In the genomic region with DNA sequence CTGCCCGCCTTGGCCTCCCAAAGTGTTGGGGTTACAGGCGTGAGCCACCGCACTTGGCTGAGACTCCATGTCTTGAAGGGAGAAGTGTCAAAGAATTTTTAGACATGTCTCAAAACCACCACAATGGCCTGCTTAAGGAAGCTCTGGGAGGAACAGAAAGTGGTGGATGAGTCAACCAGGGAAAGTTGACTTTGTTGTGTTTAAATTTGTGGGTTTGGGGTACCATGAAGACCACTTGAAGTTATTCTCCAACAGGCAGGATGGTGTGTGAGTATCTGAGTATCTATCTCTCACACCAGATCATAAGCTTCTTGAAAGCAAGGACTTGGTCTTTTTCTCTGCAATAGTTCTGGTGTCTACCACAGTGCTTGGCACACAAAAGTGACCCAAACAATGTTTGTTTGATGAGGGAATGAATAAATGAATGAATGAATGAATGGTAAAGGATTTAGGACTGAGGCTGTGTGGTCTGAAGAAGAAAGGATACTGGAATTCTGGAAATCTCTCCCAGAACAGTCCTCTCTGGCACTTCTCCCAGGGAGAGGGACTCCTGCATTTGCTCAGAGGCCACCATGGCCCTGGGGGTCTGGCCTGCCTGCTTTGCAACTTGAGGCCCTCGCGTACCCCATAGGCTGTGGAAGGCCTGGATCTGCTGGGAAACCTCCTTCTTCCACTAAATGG, we compare ENCODE assay signal across 9 cellular contexts.
DNase-seq lines count a peak whose midpoint lies in the region; ATAC-seq and TF ChIP-seq lines count a peak whose summit lies in the region.
"Had no signal": no experiment of that assay in that cellular context is flagged by ENCODE, and none has a peak within 500 bp of the region (broad histone marks: within the 10 kb centered on the region; RNA-seq: fewer than 3 reads in every experiment).

No MANE protein-coding gene starts in this region.

- H3K4me2 ChIP-seq in H9 (ENCODE audit: insufficient read depth, insufficient read length, low read length): no peak overlapping the region

- H3K4ac ChIP-seq in H9 (ENCODE audit: low read depth, low read length): no peak overlapping the region

- H3K27ac Mint-ChIP-seq in activated naive CD4-positive, alpha-beta T cell treated with anti-CD3 and anti-CD28 coated beads, Interleukin-2, amount 50 U/mL, for 72 hours: peak overlapping the region; percentile 88 to 98
- no peak overlapping the region for H3K27ac Mint-ChIP-seq in H9

- H2AK5ac ChIP-seq in H9 (ENCODE audit: insufficient read length, low read length): no peak overlapping the region

- peaks cover 3 to 62% (median 49%) of the 10 kb centered on the region in 9 donors for H3K4me1 ChIP-seq in heart right ventricle
- peaks cover 0 to 22% of the 10 kb centered on the region in 2 donors for H3K4me1 ChIP-seq in right atrium auricular region
- H3K4me1 ChIP-seq in thymus (ENCODE audit: control insufficient read depth, insufficient read depth, low read length): peaks cover 21% of the 10 kb centered on the region
- no peaks in the 10 kb centered on the region for H3K4me1 ChIP-seq in H9 (ENCODE audit: insufficient read depth, low read length)

- no peak for TF ChIP-seq CTCF in heart right ventricle (IDR thresholded peaks at IDR 0.05)
- no peak for TF ChIP-seq CTCF in right atrium auricular region (IDR thresholded peaks at IDR 0.05)
- no peak for TF ChIP-seq CTCF in H9 (conservative IDR thresholded peaks at IDR 0.05)

- no peak overlapping the region for H3K56ac ChIP-seq in H9 (ENCODE audit: insufficient read length, low read depth, low read length)

- no peaks in the 10 kb centered on the region for H3K79me1 ChIP-seq in H9 (ENCODE audit: insufficient read depth, low read depth, low read length, poor library complexity, severe bottlenecking)

- H3K27me3 Mint-ChIP-seq in H9 (ENCODE audit: low read depth): no peaks in the 10 kb centered on the region; the same call in 1 of the 2 replicates

- no peak overlapping the region for H4K5ac ChIP-seq in H9 (ENCODE audit: insufficient read length, low read depth, low read length)

- H3K4me3 Mint-ChIP-seq in H9: no peak overlapping the region

- no peaks in the 10 kb centered on the region for H3K9me3 ChIP-seq in heart right ventricle
- H3K9me3 ChIP-seq in right atrium auricular region: no peaks in the 10 kb centered on the region
- H3K9me3 ChIP-seq in thymus (ENCODE audit: control insufficient read depth): no peaks in the 10 kb centered on the region
- no peaks in the 10 kb centered on the region for H3K9me3 ChIP-seq in H9 (ENCODE audit: control insufficient read depth, low read depth, low read length)

- H3K23ac ChIP-seq in H9 (ENCODE audit: insufficient read length, low read depth, low read length): no peak overlapping the region

- no peak overlapping the region for H3K18ac ChIP-seq in H9 (ENCODE audit: insufficient read length, low read depth, low read length)

- no peaks in the 10 kb centered on the region for H3K23me2 ChIP-seq in H9 (ENCODE audit: insufficient read length, low read depth, low read length, poor library complexity, severe bottlenecking)

- H3K4me3 ChIP-seq in heart right ventricle (no peak overlapping the region), right atrium auricular region (no peak overlapping the region), thymus (ENCODE audit: low read length) (no peak overlapping the region)

- 81 to 91% methylated on average over 5 of the region's 5 CpGs for WGBS in heart right ventricle, 2 donors
- 95% methylated on average over 5 of the region's 5 CpGs for WGBS in thymus
- no CpG with 5 or more reads among the region's 5 CpGs for WGBS in H9 (ENCODE audit: extremely low coverage, insufficient read length, low lambda C conversion rate)

- H3K27ac ChIP-seq in heart right ventricle: peak overlapping the region in 9 of 10 donors; percentile 2 to 79 (median 53)
- H3K27ac ChIP-seq in right atrium auricular region: peak overlapping the region in 1 of 2 donors; percentile 33
- H3K27ac ChIP-seq in thymus (ENCODE audit: low read depth): peak overlapping the region; percentile 93
- no peak overlapping the region for H3K27ac ChIP-seq in H9 (ENCODE audit: insufficient read length, low read depth, low read length)

- no peak overlapping the region for H3K9ac ChIP-seq in H9 (ENCODE audit: extremely low read depth, insufficient read length, low read length)

- no peaks in the 10 kb centered on the region for H4K20me1 ChIP-seq in H9 (ENCODE audit: control insufficient read depth, insufficient read depth, insufficient read length)

- no peaks in the 10 kb centered on the region for H3K36me3 ChIP-seq in heart right ventricle
- H3K36me3 ChIP-seq in right atrium auricular region: no peaks in the 10 kb centered on the region
- no peaks in the 10 kb centered on the region for H3K36me3 ChIP-seq in thymus (ENCODE audit: control insufficient read depth, insufficient read depth)

- peaks cover 2 to 6% of the 10 kb centered on the region in 2 experiments; a peak in 3 of 4 replicates for H3K4me1 Mint-ChIP-seq in H9

- H2BK12ac ChIP-seq in H9 (ENCODE audit: insufficient read length, low read depth, low read length): no peak overlapping the region

- H2BK5ac ChIP-seq in H9 (ENCODE audit: insufficient read length, low read length): no peak overlapping the region

- no peak overlapping the region for H2AFZ ChIP-seq in H9 (ENCODE audit: low read length)

- peaks cover 0 to 16% of the 10 kb centered on the region in 2 donors for H3K9me3 Mint-ChIP-seq in activated naive CD4-positive, alpha-beta T cell treated with anti-CD3 and anti-CD28 coated beads, Interleukin-2, amount 50 U/mL, for 72 hours
- no peaks in the 10 kb centered on the region for H3K9me3 Mint-ChIP-seq in H9

- H4K91ac ChIP-seq in H9 (ENCODE audit: insufficient read length, low read depth, low read length): no peak overlapping the region

- H2BK120ac ChIP-seq in H9 (ENCODE audit: low read depth, low read length, poor library complexity, severe bottlenecking): no peak overlapping the region

- intact Hi-C loops in heart right ventricle (cut with DNase I): loop anchor here in 3 of 10 donors (5.0 to 10.0 kb wide), 3 partner anchors 40 to 53 kb away; no protein-coding TSS in a partner anchor

- no peak for DNase-seq in heart right ventricle
- no peak for DNase-seq in right atrium auricular region (ENCODE audit: low spot score)
- peak in 1 of 2 donors; percentile 41 for DNase-seq in activated naive CD4-positive, alpha-beta T cell treated with anti-CD3 and anti-CD28 coated beads, Interleukin-2, amount 50 U/mL, for 72 hours (ENCODE audit: low spot score in 2 of 2)
- no peak for DNase-seq in stimulated activated naive CD4-positive, alpha-beta T cell treated with Interleukin-2 at 50 U/mL for 16 hours (lab: John Stamatoyannopoulos, UW)
- no peak for DNase-seq in H9
- DNase-seq in putamen (ENCODE audit: low spot score): no peak
- DNase-seq: glutamatergic neuron had no signal

- no peak overlapping the region for H3K14ac ChIP-seq in H9 (ENCODE audit: insufficient read depth, low read length)

- H4K8ac ChIP-seq in H9 (replicated peaks; ENCODE audit: insufficient read length, low read depth, low read length): no peak overlapping the region

- H3K36me3 Mint-ChIP-seq in activated naive CD4-positive, alpha-beta T cell treated with anti-CD3 and anti-CD28 coated beads, Interleukin-2, amount 50 U/mL, for 72 hours: peaks cover 11 to 40% of the 10 kb centered on the region in 2 donors
- no peaks in the 10 kb centered on the region for H3K36me3 Mint-ChIP-seq in H9 (ENCODE audit: insufficient read depth in 1 of 3, low read depth in 3 of 3)

- H3K27me3 ChIP-seq in heart right ventricle (no peaks in the 10 kb centered on the region), right atrium auricular region (no peaks in the 10 kb centered on the region), thymus (ENCODE audit: control insufficient read depth, insufficient read depth) (no peaks in the 10 kb centered on the region), H9 (ENCODE audit: insufficient read depth, low read length) (no peaks in the 10 kb centered on the region)

- H2BK20ac ChIP-seq in H9 (ENCODE audit: low read depth, low read length, poor library complexity, severe bottlenecking): no peak overlapping the region

- no peak overlapping the region for H2BK15ac ChIP-seq in H9 (ENCODE audit: low read depth, low read length)

- H3T11ph ChIP-seq in H9 (ENCODE audit: low read length): no peak overlapping the region

- ATAC-seq in heart right ventricle: peak in 1 of 8 donors; percentile 16
- peak; percentile 37 for ATAC-seq in HG03095 (IDR thresholded peaks at IDR 0.05; ENCODE audit: unreplicated experiment)
- peak; percentile 57 to 79 for ATAC-seq in activated naive CD4-positive, alpha-beta T cell treated with anti-CD3 and anti-CD28 coated beads, Interleukin-2, amount 50 U/mL, for 72 hours

- H3K79me2 ChIP-seq in H9 (ENCODE audit: insufficient read depth, low read length): no peaks in the 10 kb centered on the region

Comparison
In these comparisons a context has a peak if more than half of its experiments do, and no peak if none do; other contexts are left out.
1. H3K27ac Mint-ChIP-seq: peak in activated naive CD4-positive, alpha-beta T cell treated with anti-CD3 and anti-CD28 coated beads, Interleukin-2, amount 50 U/mL, for 72 hours (2 of 2); none in H9 (0 of 3).